11 cellular contexts compared by ENCODE assay signal in the genomic region with DNA sequence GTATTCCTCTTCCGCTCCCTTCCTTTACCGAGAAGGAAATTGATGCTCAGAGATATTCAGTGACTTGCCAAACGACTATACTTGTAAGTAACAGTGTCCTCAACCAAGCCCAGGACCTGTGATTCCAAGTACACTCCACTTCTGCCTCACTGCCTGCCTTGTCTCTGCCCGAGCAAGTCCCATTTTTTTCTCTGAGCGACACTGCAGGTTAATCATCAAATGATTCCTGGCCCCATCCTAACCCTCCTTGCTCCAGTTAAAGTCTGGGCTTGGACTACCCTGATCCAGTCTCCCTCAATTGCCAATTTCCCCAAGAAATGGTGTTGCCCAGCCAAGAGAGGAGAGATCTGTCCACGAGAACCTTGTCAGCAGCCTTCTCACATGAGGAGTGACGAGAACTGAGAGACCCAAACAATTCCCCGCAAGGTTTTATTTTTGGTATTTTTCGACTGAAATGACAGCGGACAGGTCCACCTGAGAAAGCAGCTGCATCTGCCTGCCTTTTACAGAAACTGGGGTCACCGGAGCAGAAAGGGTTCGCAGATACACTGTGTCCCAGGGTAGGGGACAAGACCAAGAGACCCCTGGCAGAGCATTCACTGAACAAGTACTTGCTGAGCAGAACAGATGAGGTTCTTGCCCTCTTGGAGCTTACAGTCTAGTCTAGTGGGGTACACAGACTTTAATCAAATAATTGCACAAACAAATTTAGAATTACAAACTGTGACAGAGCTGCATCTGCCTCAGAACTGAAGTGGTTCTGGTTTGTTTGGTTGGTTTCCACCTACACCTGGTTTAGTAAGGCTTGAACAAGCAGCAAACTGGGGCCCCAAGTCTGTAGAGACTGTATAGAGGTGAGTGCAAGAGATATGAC. TPM values are rescaled to one million over a fixed set of nuclear protein-coding genes. Genes with fewer than 3 reads are reported as not detected.
DNase-seq lines count a peak whose midpoint lies in the region; ATAC-seq lines count a peak whose summit lies in the region.
"Had no signal": no experiment of that assay in that cellular context is flagged by ENCODE, and none has a peak within 500 bp of the region (broad histone marks: within the 10 kb centered on the region; RNA-seq: fewer than 3 reads in every experiment).

No MANE protein-coding gene starts in this region.

- DNase-seq in germinal center (ENCODE audit: low spot score) (peak; percentile 46), left ventricle myocardium superior (no peak), islet precursor cell (no peak), hepatic stellate cell (ENCODE audit: low spot score) (no peak)
- no peak for DNase-seq in activated naive CD4-positive, alpha-beta T cell treated with anti-CD3 and anti-CD28 coated beads, Interleukin-2, amount 50 U/mL, for 16 hours
- DNase-seq: activated CD4-positive, alpha-beta T cell treated with anti-CD3 and anti-CD28 coated beads for 1 hour; foreskin fibroblast; stimulated activated CD4-positive, alpha-beta T cell treated with anti-CD3 and anti-CD28 coated beads, Interleukin-4, amount 100 ng/mL, for 24 hours had no signal

- ATAC-seq in GM18868 (IDR thresholded peaks at IDR 0.05; ENCODE audit: unreplicated experiment) = peak; percentile 53
- ATAC-seq in GM21529 (IDR thresholded peaks at IDR 0.05; ENCODE audit: unreplicated experiment) = peak; percentile 51
- peak; percentile 54 for ATAC-seq in HG03175 (IDR thresholded peaks at IDR 0.05; ENCODE audit: unreplicated experiment)
- ATAC-seq in left ventricle myocardium superior = no peak

- intact Hi-C loops in left ventricle myocardium superior (cut with micrococcal nuclease) = no loop called here

RNA-seq across cellular contexts. Expression of a gene that starts 11.4 kb away (rescaled TPM):
- total RNA-seq in left ventricle myocardium superior = 0.62 TPM
